Comparison of ENCODE assay signal across 22 cellular contexts in the genomic region with DNA sequence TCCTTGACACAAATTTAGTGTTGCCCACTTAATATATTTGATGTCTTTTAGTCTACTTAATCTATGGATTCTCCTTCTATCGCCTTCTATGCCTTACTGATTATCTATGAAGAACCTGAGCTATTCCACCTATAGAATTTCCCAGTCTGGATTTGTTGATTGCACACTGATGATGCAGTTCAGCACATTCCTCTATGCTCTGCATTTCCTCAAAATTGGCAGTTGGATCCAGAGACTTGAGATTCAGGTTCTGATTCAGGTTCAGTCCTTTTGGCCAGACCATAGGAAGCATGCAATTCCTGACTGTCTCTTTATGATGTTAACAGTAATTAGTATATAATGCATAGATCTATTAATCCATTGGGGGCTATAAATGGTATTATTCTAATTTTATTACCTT. TPM values are rescaled to one million over a fixed set of nuclear protein-coding genes. Genes with fewer than 3 reads are reported as not detected.
DNase-seq lines count a peak whose midpoint lies in the region; TF ChIP-seq lines count a peak whose summit lies in the region.
"Had no signal": no experiment of that assay in that cellular context is flagged by ENCODE, and none has a peak within 500 bp of the region (broad histone marks: within the 10 kb centered on the region; RNA-seq: fewer than 3 reads in every experiment).

No MANE protein-coding gene starts in this region.

- peaks cover 2% of the 10 kb centered on the region for H3K27me3 Mint-ChIP-seq in endothelial cell (ENCODE audit: unreplicated experiment)
- H3K27me3 Mint-ChIP-seq in activated naive CD4-positive, alpha-beta T cell treated with anti-CD3 and anti-CD28 coated beads, Interleukin-2, amount 10 ng/mL, durations not matched to agents 7 days and 5 days, result no peaks in the 10 kb centered on the region
- H3K27me3 Mint-ChIP-seq in CD8-positive, alpha-beta memory T cell, result no peaks in the 10 kb centered on the region
- H3K27me3 Mint-ChIP-seq: CD4-positive, alpha-beta T cell had no signal

- no peak for TF ChIP-seq CTCF in LNCaP clone FGC (IDR thresholded peaks at IDR 0.05; ENCODE audit: control insufficient read depth, extremely low read depth, insufficient read depth)
- no peak for TF ChIP-seq CTCF in endothelial cell (IDR thresholded peaks at IDR 0.05; ENCODE audit: unreplicated experiment)

- DNase-seq in LNCaP clone FGC (ENCODE audit: low read depth) (peak; percentile 81), amniotic epithelial cell (ENCODE audit: low read depth) (peak; percentile 60), islet precursor cell (peak; percentile 44), endothelial cell (ENCODE audit: low spot score) (no peak), HT-29 (ENCODE audit: low spot score) (no peak)
- DNase-seq in activated naive CD4-positive, alpha-beta T cell treated with anti-CD3 and anti-CD28 coated beads, Interleukin-2, amount 10 ng/mL, durations not matched to agents 7 days and 5 days, result no peak
- no peak for DNase-seq in CD8-positive, alpha-beta memory T cell
- DNase-seq: 8988T; ACHN; AML-193; BE2C; Calu3; CD4-positive, alpha-beta T cell; COR-L47; DMS53; DMS79 treated with DMSO at 0.1 percent for 48 hours; GF-D8; H9 had no signal

- peaks cover 7% of the 10 kb centered on the region for H3K4me1 Mint-ChIP-seq in endothelial cell (ENCODE audit: unreplicated experiment)
- H3K4me1 Mint-ChIP-seq in activated naive CD4-positive, alpha-beta T cell treated with anti-CD3 and anti-CD28 coated beads, Interleukin-2, amount 10 ng/mL, durations not matched to agents 7 days and 5 days, result peaks cover 29% of the 10 kb centered on the region
- peaks cover 20 to 28% (median 23%) of the 10 kb centered on the region in 3 donors for H3K4me1 Mint-ChIP-seq in CD8-positive, alpha-beta memory T cell

- no peaks in the 10 kb centered on the region for H3K27me3 ChIP-seq in CD8-positive, alpha-beta memory T cell (ENCODE audit: insufficient read depth, low read length, poor library complexity, severe bottlenecking)
- H3K27me3 ChIP-seq: BE2C; BLaER1 treated with 17β-estradiol and CSF1 and Interleukin-3, amounts not matched to agents 10 nM and 100 nM had no signal

- H3K4me1 ChIP-seq in CD8-positive, alpha-beta memory T cell (ENCODE audit: insufficient read depth, low read length), result peaks cover 19% of the 10 kb centered on the region

- H3K9me3 ChIP-seq in CD8-positive, alpha-beta memory T cell (ENCODE audit: low read length), result no peaks in the 10 kb centered on the region
- H3K9me3 ChIP-seq: A549; BE2C; BLaER1 treated with 17β-estradiol and CSF1 and Interleukin-3, amounts not matched to agents 10 nM and 100 nM had no signal

- H3K27ac ChIP-seq in CD8-positive, alpha-beta memory T cell (ENCODE audit: low read depth, low read length), result no peak overlapping the region
- H3K27ac ChIP-seq: A549; BLaER1 treated with 17β-estradiol and CSF1 and Interleukin-3, amounts not matched to agents 10 nM and 100 nM had no signal

- POLR2A ChIA-PET in CD8-positive, alpha-beta memory T cell (lab: Charles Lee), result no interaction called here

- no peak overlapping the region for H3K4me3 ChIP-seq in LNCaP clone FGC (ENCODE audit: low read depth, low read length)
- H3K4me3 ChIP-seq in CD8-positive, alpha-beta memory T cell (ENCODE audit: low read length), result no peak overlapping the region
- H3K4me3 ChIP-seq: A549; BLaER1 treated with 17β-estradiol and CSF1 and Interleukin-3, amounts not matched to agents 10 nM and 100 nM; GM23338 had no signal

- no peak overlapping the region for H3K4me3 Mint-ChIP-seq in endothelial cell (ENCODE audit: unreplicated experiment)
- no peak overlapping the region for H3K4me3 Mint-ChIP-seq in activated naive CD4-positive, alpha-beta T cell treated with anti-CD3 and anti-CD28 coated beads, Interleukin-2, amount 10 ng/mL, durations not matched to agents 7 days and 5 days
- H3K4me3 Mint-ChIP-seq in CD8-positive, alpha-beta memory T cell, result no peak overlapping the region
- H3K4me3 Mint-ChIP-seq: CD14-positive monocyte; CD4-positive, alpha-beta T cell; GM23338; H9 had no signal

- H3K36me3 Mint-ChIP-seq in endothelial cell (ENCODE audit: low read depth, unreplicated experiment), result no peaks in the 10 kb centered on the region
- no peaks in the 10 kb centered on the region for H3K36me3 Mint-ChIP-seq in activated naive CD4-positive, alpha-beta T cell treated with anti-CD3 and anti-CD28 coated beads, Interleukin-2, amount 10 ng/mL, durations not matched to agents 7 days and 5 days
- H3K36me3 Mint-ChIP-seq in CD8-positive, alpha-beta memory T cell, result peaks cover 0 to 15% (median 0%) of the 10 kb centered on the region in 3 donors

- H3K27ac Mint-ChIP-seq in endothelial cell (ENCODE audit: unreplicated experiment), result no peak overlapping the region
- H3K27ac Mint-ChIP-seq in activated naive CD4-positive, alpha-beta T cell treated with anti-CD3 and anti-CD28 coated beads, Interleukin-2, amount 10 ng/mL, durations not matched to agents 7 days and 5 days, result no peak overlapping the region
- H3K27ac Mint-ChIP-seq in CD8-positive, alpha-beta memory T cell, result no peak overlapping the region
- H3K27ac Mint-ChIP-seq: CD14-positive monocyte; CD4-positive, alpha-beta T cell; GM23338; H9 had no signal

- H3K36me3 ChIP-seq in CD8-positive, alpha-beta memory T cell (ENCODE audit: insufficient read depth, low read length), result no peaks in the 10 kb centered on the region
- H3K36me3 ChIP-seq: BE2C had no signal

- CTCF ChIA-PET in activated naive CD4-positive, alpha-beta T cell treated with anti-CD3 and anti-CD28 coated beads, Interleukin-2, amount 10 ng/mL, durations not matched to agents 7 days and 5 days (lab: Charles Lee), result interaction anchor here (0.6 to 17.6 kb wide), 5 partner anchors 117 to 437 kb away, joined by 3 to 458 read pairs (median 5); no protein-coding TSS in a partner anchor
- CTCF ChIA-PET in CD8-positive, alpha-beta memory T cell (lab: Charles Lee), result interaction anchor here (1.3 to 15.9 kb wide), 3 partner anchors 107 to 437 kb away, joined by 3 to 299 read pairs (median 3); partner anchors contain the start of gene IRF1

- no peaks in the 10 kb centered on the region for H3K9me3 Mint-ChIP-seq in endothelial cell (ENCODE audit: unreplicated experiment)
- H3K9me3 Mint-ChIP-seq in activated naive CD4-positive, alpha-beta T cell treated with anti-CD3 and anti-CD28 coated beads, Interleukin-2, amount 10 ng/mL, durations not matched to agents 7 days and 5 days, result no peaks in the 10 kb centered on the region
- no peaks in the 10 kb centered on the region for H3K9me3 Mint-ChIP-seq in CD8-positive, alpha-beta memory T cell
- H3K9me3 Mint-ChIP-seq: CD14-positive monocyte; CD4-positive, alpha-beta T cell; GM23338; H9 had no signal

RNA-seq across cellular contexts. Expression of gene SLC22A5, which starts 13.8 kb away (rescaled TPM):
- total RNA-seq in endothelial cell (ENCODE audit: unreplicated experiment), result 1.2 TPM
- 6.6 and 11.9 TPM in 2 replicates for total RNA-seq in HT-29 (2014; rRNA removed; shearing (Covaris generic))
- 1 to 10 TPM; 5.2 to 5.9 TPM for total RNA-seq in CD8-positive, alpha-beta memory T cell
- 2.5 TPM for polyA plus RNA-seq in CD8-positive, alpha-beta memory T cell

Comparison
In these comparisons a context has a peak if more than half of its experiments do, and no peak if none do; other contexts are left out.
1. DNase-seq: peak in LNCaP clone FGC (single experiment), amniotic epithelial cell (single experiment) and islet precursor cell (single experiment); none in endothelial cell (single experiment), activated naive CD4-positive, alpha-beta T cell treated with anti-CD3 and anti-CD28 coated beads, Interleukin-2, amount 10 ng/mL, durations not matched to agents 7 days and 5 days (single experiment), HT-29 (single experiment) and CD8-positive, alpha-beta memory T cell (0 of 5).